Comparison of ENCODE assay signal across 1 cellular context in genomic region chr19:14031719-14032480, GRCh38.
A peak's percentile ranks its signal among the peaks of the same experiment; 100 is the strongest.
TF ChIP-seq lines count a peak whose summit lies in the region.

TSS of gene IL27RA (plus strand) at chr19:14031762. CDS start at chr19:14031873, 111 bp downstream.

TF ChIP-seq in HEK293, 187 proteins besides CTCF, POLR2A, EP300 and RAD21 (continued from another document and continues in another):
- TF ChIP-seq ZNF639 (tag by site-specific recombination; IDR thresholded peaks at IDR 0.05) (no peak), ZNF398 (tag by site-specific recombination; IDR thresholded peaks at IDR 0.05) (peak; percentile 81), ZNF777 (tag by site-specific recombination; IDR thresholded peaks at IDR 0.05; ENCODE audit: borderline replicate concordance) (no peak; the same call in 1 of the 2 replicates), ZXDB (tag by site-specific recombination; IDR thresholded peaks at IDR 0.05) (peak; percentile 57; the same call in 1 of the 2 replicates), ZNF423 (tag by site-specific recombination; IDR thresholded peaks at IDR 0.05) (peak; percentile 82), REPIN1 (tag by site-specific recombination; IDR thresholded peaks at IDR 0.05; ENCODE audit: low read depth) (no peak), ZNF529 (tag by site-specific recombination; IDR thresholded peaks at IDR 0.05; ENCODE audit: insufficient replicate concordance) (no peak), ZNF600 (tag by site-specific recombination; IDR thresholded peaks at IDR 0.05) (peak; percentile 76), ZNF311 (tag by site-specific recombination; IDR thresholded peaks at IDR 0.05; ENCODE audit: borderline replicate concordance) (no peak), ZBTB11 (tag by site-specific recombination; conservative IDR thresholded peaks at IDR 0.05; ENCODE audit: low read depth) (peak; percentile 48; the same call in 1 of the 2 replicates), ZBTB17 (tag by site-specific recombination; IDR thresholded peaks at IDR 0.05) (peak; percentile 59), HOXC10 (CRISPR knock-in tag; IDR thresholded peaks at IDR 0.05) (no peak), IKZF3 (tag by site-specific recombination; IDR thresholded peaks at IDR 0.05) (0 out of 2 replicates have a peak, but pooled peaks have one; percentile 9), ZNF37A (tag by site-specific recombination; IDR thresholded peaks at IDR 0.05) (no peak), PRDM10 (tag by site-specific recombination; IDR thresholded peaks at IDR 0.05) (peak; percentile 56), ZSCAN30 (tag by site-specific recombination; IDR thresholded peaks at IDR 0.05) (peak; percentile 51; the same call in 1 of the 2 replicates), HIC1 (tag by site-specific recombination; IDR thresholded peaks at IDR 0.05) (peak; percentile 42; the same call in 1 of the 2 replicates), ZNF549 (tag by site-specific recombination; IDR thresholded peaks at IDR 0.05) (no peak), KLF17 (tag by site-specific recombination; IDR thresholded peaks at IDR 0.05) (0 out of 2 replicates have a peak, but pooled peaks have one; percentile 38), ZNF26 (tag by site-specific recombination; IDR thresholded peaks at IDR 0.05) (no peak), ZNF341 (tag by site-specific recombination; IDR thresholded peaks at IDR 0.05; ENCODE audit: low read depth) (no peak), ZNF596 (tag by site-specific recombination; IDR thresholded peaks at IDR 0.05) (no peak), KLF7 (tag by site-specific recombination; IDR thresholded peaks at IDR 0.05; ENCODE audit: borderline replicate concordance) (no peak), ZSCAN4 (tag by site-specific recombination; IDR thresholded peaks at IDR 0.05) (peak; percentile 46; the same call in 1 of the 2 replicates), ZNF701 (tag by site-specific recombination; IDR thresholded peaks at IDR 0.05) (no peak), ZBTB26 (tag by site-specific recombination; optimal IDR thresholded peaks at IDR 0.05) (peak; percentile 81), ZBTB6 (tag by site-specific recombination; IDR thresholded peaks at IDR 0.05) (no peak; the same call in 1 of the 2 replicates), ZNF501 (tag by site-specific recombination; IDR thresholded peaks at IDR 0.05) (0 out of 2 replicates have a peak, but pooled peaks have one; percentile 66), GLIS1 (tag by site-specific recombination; IDR thresholded peaks at IDR 0.05) (peak; percentile 80), SP7 (tag by site-specific recombination; IDR thresholded peaks at IDR 0.05) (peak; percentile 53; the same call in 1 of the 2 replicates), ZNF626 (tag by site-specific recombination; IDR thresholded peaks at IDR 0.05) (no peak), ZBTB10 (tag by site-specific recombination; IDR thresholded peaks at IDR 0.05) (peak; percentile 96), ZBTB20 (tag by site-specific recombination; IDR thresholded peaks at IDR 0.05) (peak; percentile 72)
